ENCODE assay signal across 8 cellular contexts in genomic region chr19:16542045-16542893, GRCh38. TPM values are rescaled to one million over a fixed set of nuclear protein-coding genes. Genes with fewer than 3 reads are reported as not detected.
DNase-seq lines count a peak whose midpoint lies in the region; ATAC-seq and TF ChIP-seq lines count a peak whose summit lies in the region.

TSS of gene CHERP (minus strand) at chr19:16542437. CDS start at chr19:16542378, 59 bp downstream.

- WGBS in H9 (ENCODE audit: extremely low coverage, insufficient read length, low lambda C conversion rate), result no CpG with 5 or more reads among the region's 106 CpGs

- H3K18ac ChIP-seq in H9 (ENCODE audit: insufficient read length, low read depth, low read length), result peak within 1 kb of the TSS; percentile 68

- H3K27ac Mint-ChIP-seq in H9 (peak within 1 kb of the TSS; percentile 62 to 93 (median 67)), nephron (peak within 1 kb of the TSS; percentile 78 to 93 (median 80))

- peak; percentile 87 for ATAC-seq in stimulated activated naive CD8-positive, alpha-beta T cell treated with anti-CD3 and anti-CD28 coated beads, Interleukin-15, Interleukin-2, amounts not matched to agents 100 U/mL and 50 U/mL, for 24 hours

- H3K4me3 ChIP-seq in MG63 (peak within 1 kb of the TSS; percentile 99), fibroblast of the aortic adventitia (ENCODE audit: low read depth, low read length) (peak within 1 kb of the TSS; percentile 93)

- H3K27ac ChIP-seq in H9 (ENCODE audit: insufficient read length, low read depth, low read length), result no peak within 1 kb of the TSS

- H2BK12ac ChIP-seq in H9 (ENCODE audit: insufficient read length, low read depth, low read length), result no peak within 1 kb of the TSS

- H4K91ac ChIP-seq in H9 (ENCODE audit: insufficient read length, low read depth, low read length), result no peak within 1 kb of the TSS

- no peaks in the 10 kb centered on the region for H3K9me3 Mint-ChIP-seq in H9
- no peaks in the 10 kb centered on the region for H3K9me3 Mint-ChIP-seq in nephron

- no peak within 1 kb of the TSS for H4K8ac ChIP-seq in H9 (replicated peaks; ENCODE audit: insufficient read length, low read depth, low read length)

- peak within 1 kb of the TSS; percentile 87; the same call in 1 of the 2 replicates for H2BK15ac ChIP-seq in H9 (ENCODE audit: low read depth, low read length)

- H3K27me3 Mint-ChIP-seq in H9 (ENCODE audit: low read depth) (no peaks in the 10 kb centered on the region), nephron (ENCODE audit: low read depth) (no peaks in the 10 kb centered on the region)

- H2BK5ac ChIP-seq in H9 (ENCODE audit: insufficient read length, low read length), result no peak within 1 kb of the TSS

- peaks cover 28 to 43% (median 41%) of the 10 kb centered on the region in 3 experiments; a peak in 6 of 7 replicates for H3K36me3 Mint-ChIP-seq in H9 (ENCODE audit: insufficient read depth in 1 of 3, low read depth in 3 of 3)
- peaks cover 32% of the 10 kb centered on the region for H3K36me3 Mint-ChIP-seq in nephron (ENCODE audit: low read depth)

- H3K23ac ChIP-seq in H9 (ENCODE audit: insufficient read length, low read depth, low read length), result no peak within 1 kb of the TSS

- no peak within 1 kb of the TSS for H3K4ac ChIP-seq in H9 (ENCODE audit: low read depth, low read length)

- DNase-seq in ELR (ENCODE audit: low read depth) (peak; percentile 96), H9 (peak; percentile 92), MG63 (peak; percentile 97), SHP77 (lab: John Stamatoyannopoulos, UW) (peak; percentile 94 to 97), fibroblast of the aortic adventitia (ENCODE audit: low read depth) (peak; percentile 88)
- DNase-seq in activated effector memory CD4-positive, alpha-beta T cell treated with Interleukin-2 at 50 U/mL for 16 hours, result peak; percentile 92
- peak; percentile 96 for DNase-seq in stimulated activated naive CD8-positive, alpha-beta T cell treated with anti-CD3 and anti-CD28 coated beads, Interleukin-15, Interleukin-2, amounts not matched to agents 100 U/mL and 50 U/mL, for 24 hours

- H3K9ac ChIP-seq in H9 (ENCODE audit: extremely low read depth, insufficient read length, low read length), result peak within 1 kb of the TSS; percentile 87

- no peak within 1 kb of the TSS for H4K5ac ChIP-seq in H9 (ENCODE audit: insufficient read length, low read depth, low read length)

- peaks cover 13 to 16% of the 10 kb centered on the region in 2 experiments for H3K4me1 Mint-ChIP-seq in H9
- peaks cover 17% of the 10 kb centered on the region for H3K4me1 Mint-ChIP-seq in nephron

- TF ChIP-seq CTCF in H9 (conservative IDR thresholded peaks at IDR 0.05) (no peak), fibroblast of the aortic adventitia (IDR thresholded peaks at IDR 0.05; ENCODE audit: insufficient read depth, low read length) (no peak), nephron (IDR thresholded peaks at IDR 0.05; ENCODE audit: unreplicated experiment in 3 of 3) (no peak)

- no peak within 1 kb of the TSS for H3T11ph ChIP-seq in H9 (ENCODE audit: low read length)

- H3K56ac ChIP-seq in H9 (ENCODE audit: insufficient read length, low read depth, low read length), result no peak within 1 kb of the TSS

- peaks cover 13% of the 10 kb centered on the region for H3K23me2 ChIP-seq in H9 (ENCODE audit: insufficient read length, low read depth, low read length, poor library complexity, severe bottlenecking)

- no peak within 1 kb of the TSS for H2AFZ ChIP-seq in H9 (ENCODE audit: low read length)

- H3K4me3 Mint-ChIP-seq in H9 (peak within 1 kb of the TSS; percentile 91 to 96), nephron (peak within 1 kb of the TSS; percentile 90 to 98 (median 95))

- H3K14ac ChIP-seq in H9 (ENCODE audit: insufficient read depth, low read length), result peak within 1 kb of the TSS; percentile 71

- H2BK120ac ChIP-seq in H9 (ENCODE audit: low read depth, low read length, poor library complexity, severe bottlenecking), result no peak within 1 kb of the TSS

- no peak within 1 kb of the TSS for H2BK20ac ChIP-seq in H9 (ENCODE audit: low read depth, low read length, poor library complexity, severe bottlenecking)

- peak within 1 kb of the TSS; percentile 95 for H3K4me2 ChIP-seq in H9 (ENCODE audit: insufficient read depth, insufficient read length, low read length)

- peaks cover 16% of the 10 kb centered on the region for H3K79me1 ChIP-seq in H9 (ENCODE audit: insufficient read depth, low read depth, low read length, poor library complexity, severe bottlenecking)

- H3K27me3 ChIP-seq in H9 (ENCODE audit: insufficient read depth, low read length), result no peaks in the 10 kb centered on the region
- H3K27me3 ChIP-seq in MG63, result no peaks in the 10 kb centered on the region

- H3K4me1 ChIP-seq in H9 (ENCODE audit: insufficient read depth, low read length), result no peaks in the 10 kb centered on the region; the same call in 1 of the 2 replicates

- H3K79me2 ChIP-seq in H9 (ENCODE audit: insufficient read depth, low read length), result peaks cover 34% of the 10 kb centered on the region; the same call in 1 of the 2 replicates

- no peaks in the 10 kb centered on the region for H4K20me1 ChIP-seq in H9 (ENCODE audit: control insufficient read depth, insufficient read depth, insufficient read length)

- no peak within 1 kb of the TSS for H2AK5ac ChIP-seq in H9 (ENCODE audit: insufficient read length, low read length)

- peaks cover 47% of the 10 kb centered on the region for H3K36me3 ChIP-seq in MG63

- H3K9me3 ChIP-seq in H9 (ENCODE audit: control insufficient read depth, low read depth, low read length) (no peaks in the 10 kb centered on the region), MG63 (peaks cover 5% of the 10 kb centered on the region; the same call in 1 of the 2 replicates)

RNA-seq across cellular contexts. Expression of gene CHERP, which starts in this region (rescaled TPM):
- total RNA-seq in H9 (2021) (92.2 and 101 TPM in 2 replicates), fibroblast of the aortic adventitia (ENCODE audit: low replicate concordance) (5.6 and 8.0 TPM in 2 replicates)
- 1.8 and 2.0 TPM in 2 replicates for total RNA-seq in MG63 (2014; rRNA removed; shearing (Covaris generic); ENCODE audit: low replicate concordance)

Comparison
In these comparisons a context has a peak if more than half of its experiments do, and no peak if none do; other contexts are left out.
1. RNA of gene CHERP (total RNA-seq): 92.2 to 101 TPM in H9; 5.6 to 8.0 TPM in fibroblast of the aortic adventitia and 1.8 to 2.0 TPM in MG63; every median in the first group is over 10 times any median in the second.
2. Peak in every context shown above with its lines, with median percentiles within 50 percentile points of each other: DNase-seq.